In genomic region chr5:73797142-73797530, GRCh38 we compare ENCODE assay signal across 12 cellular contexts.
A peak's percentile ranks its signal among the peaks of the same experiment; 100 is the strongest.
DNase-seq lines count a peak whose midpoint lies in the region; ATAC-seq and TF ChIP-seq lines count a peak whose summit lies in the region.
"Had no signal": no experiment of that assay in that cellular context is flagged by ENCODE, and none has a peak within 500 bp of the region (broad histone marks: within the 10 kb centered on the region; RNA-seq: fewer than 3 reads in every experiment).

No MANE protein-coding gene starts in this region.

- H3K18ac ChIP-seq in mesendoderm (ENCODE audit: low read length), result no peak overlapping the region

- H4K5ac ChIP-seq in mesendoderm (ENCODE audit: low read length), result no peak overlapping the region

- H3K4me2 ChIP-seq in Karpas-422 (ENCODE audit: low read depth, low read length, poor library complexity, severe bottlenecking) (no peak overlapping the region), mesendoderm (ENCODE audit: low read length) (no peak overlapping the region)

- no peaks in the 10 kb centered on the region for H4K20me1 ChIP-seq in Karpas-422 (ENCODE audit: insufficient read depth, low read depth, low read length)

- no peak overlapping the region for H4K8ac ChIP-seq in mesendoderm (ENCODE audit: low read depth, low read length)

- H2AK5ac ChIP-seq in mesendoderm (ENCODE audit: low read length), result no peak overlapping the region

- peaks cover 21% of the 10 kb centered on the region; the same call in 1 of the 2 replicates for H3K36me3 ChIP-seq in ACC112 (ENCODE audit: insufficient read depth, low read length)
- H3K36me3 ChIP-seq in Karpas-422 (ENCODE audit: insufficient read depth, low read length), result no peaks in the 10 kb centered on the region
- no peaks in the 10 kb centered on the region for H3K36me3 ChIP-seq in brain microvascular endothelial cell (replicated peaks)
- no peaks in the 10 kb centered on the region for H3K36me3 ChIP-seq in mesendoderm (ENCODE audit: control insufficient read depth, insufficient read depth, low read length)

- H3K56ac ChIP-seq in mesendoderm (ENCODE audit: low read length), result no peak overlapping the region

- peak overlapping the region; percentile 96 for H3K27ac ChIP-seq in ACC112 (ENCODE audit: low read depth, low read length)
- H3K27ac ChIP-seq in Karpas-422 (ENCODE audit: low read length), result no peak overlapping the region
- H3K27ac ChIP-seq in brain microvascular endothelial cell, result peak overlapping the region; percentile 93
- no peak overlapping the region for H3K27ac ChIP-seq in mesendoderm (ENCODE audit: low read depth, low read length)

- H3K9me2 ChIP-seq in Karpas-422 (replicated peaks; ENCODE audit: insufficient read depth, low read length), result no peaks in the 10 kb centered on the region

- no CpG with 5 or more reads among the region's 2 CpGs for WGBS in mesendoderm (ENCODE audit: extremely low coverage, insufficient coverage, low lambda C conversion rate)

- H3K9ac ChIP-seq in Karpas-422 (ENCODE audit: low read length), result no peak overlapping the region
- H3K9ac ChIP-seq in mesendoderm (ENCODE audit: low read length), result no peak overlapping the region

- H3K4me1 ChIP-seq in ACC112 (ENCODE audit: control insufficient read depth, insufficient read depth, low read length, unreplicated experiment), result peaks cover 31% of the 10 kb centered on the region
- H3K4me1 ChIP-seq in Karpas-422 (ENCODE audit: low read length), result no peaks in the 10 kb centered on the region
- H3K4me1 ChIP-seq in mesendoderm (ENCODE audit: control insufficient read depth, low read depth, low read length), result no peaks in the 10 kb centered on the region

- H3K79me1 ChIP-seq in mesendoderm (ENCODE audit: low read length), result no peaks in the 10 kb centered on the region

- in situ Hi-C loops in brain microvascular endothelial cell (cut with HindIII; ENCODE audit: low pct_ligation_motif_present, low sequenced_read_pairs), result loop anchor here (25.0 kb wide), 1 partner anchor 210 kb away; no protein-coding TSS in a partner anchor

- no peak overlapping the region for H2BK120ac ChIP-seq in mesendoderm (ENCODE audit: low read depth, low read length)

- H3K79me2 ChIP-seq in ACC112 (ENCODE audit: control insufficient read depth, insufficient read depth, low read length, unreplicated experiment) (no peaks in the 10 kb centered on the region), Karpas-422 (ENCODE audit: low read length) (no peaks in the 10 kb centered on the region), mesendoderm (ENCODE audit: control insufficient read depth, insufficient read depth, low read length) (no peaks in the 10 kb centered on the region)

- no peaks in the 10 kb centered on the region for H3K9me3 ChIP-seq in Karpas-422 (ENCODE audit: low read length)
- H3K9me3 ChIP-seq: mucosa of descending colon had no signal

- H3K4me3 ChIP-seq in ACC112 (ENCODE audit: low read depth, low read length) (peak overlapping the region; percentile 32; the same call in 1 of the 2 replicates), Karpas-422 (ENCODE audit: low read length) (no peak overlapping the region), brain microvascular endothelial cell (ENCODE audit: low read depth, low read length) (no peak overlapping the region), mesendoderm (ENCODE audit: low read length) (no peak overlapping the region)
- H3K4me3 ChIP-seq: mucosa of descending colon had no signal

- DNase-seq in Karpas-422 (no peak), brain microvascular endothelial cell (peak; percentile 30), mesendoderm (peak; percentile 6), kidney tubule cell (ENCODE audit: low spot score) (no peak), RPMI8226 (no peak), inferior parietal cortex (ENCODE audit: extremely low spot score) (no peak)
- DNase-seq: activated CD4-positive, CD25-positive, alpha-beta regulatory T cell treated with anti-CD3 and anti-CD28 coated beads, Interleukin-2, amount 50 U/mL, for 72 hours; islet precursor cell; NCI-H748 treated with DMSO at 0.1 percent for 48 hours had no signal

- no peak overlapping the region for H3K23ac ChIP-seq in mesendoderm (ENCODE audit: low read length)

- ATAC-seq in HG03095 (IDR thresholded peaks at IDR 0.05; ENCODE audit: unreplicated experiment), result no peak
- ATAC-seq: mucosa of descending colon had no signal

- no peak overlapping the region for H2BK5ac ChIP-seq in mesendoderm (ENCODE audit: low read length)

- no peaks in the 10 kb centered on the region for H3K27me3 ChIP-seq in ACC112 (ENCODE audit: insufficient read depth, low read length)
- no peaks in the 10 kb centered on the region for H3K27me3 ChIP-seq in Karpas-422 (ENCODE audit: low read length)
- no peaks in the 10 kb centered on the region for H3K27me3 ChIP-seq in brain microvascular endothelial cell (replicated peaks)
- no peaks in the 10 kb centered on the region for H3K27me3 ChIP-seq in mesendoderm (ENCODE audit: insufficient read depth, low read length, poor library complexity)

- no peak for TF ChIP-seq CTCF in brain microvascular endothelial cell (IDR thresholded peaks at IDR 0.05; ENCODE audit: low read depth, low read length, missing control alignments)

- no peak overlapping the region for H2BK15ac ChIP-seq in mesendoderm (replicated peaks; ENCODE audit: low read depth)

- no peak overlapping the region for H3K4ac ChIP-seq in mesendoderm (ENCODE audit: low read depth, low read length)

- no peak overlapping the region for H2AFZ ChIP-seq in ACC112 (ENCODE audit: low read length, unreplicated experiment)
- H2AFZ ChIP-seq in Karpas-422 (ENCODE audit: low read length), result 0 out of 2 replicates have a peak overlapping the region, but pooled peaks have one; percentile 12

Comparison
In these comparisons a context has a peak if more than half of its experiments do, and no peak if none do; other contexts are left out.
1. H3K27ac ChIP-seq: peak in ACC112 (single experiment) and brain microvascular endothelial cell (single experiment); none in Karpas-422 (single experiment) and mesendoderm (single experiment).
2. DNase-seq: peak in brain microvascular endothelial cell (single experiment) and mesendoderm (single experiment); none in Karpas-422 (single experiment), kidney tubule cell (single experiment), RPMI8226 (single experiment) and inferior parietal cortex (single experiment).